In genomic region chr1:234107416-234108021, GRCh38 we compare ENCODE assay signal across 21 cellular contexts.
DNase-seq lines count a peak whose midpoint lies in the region; TF ChIP-seq lines count a peak whose summit lies in the region.
"Had no signal": no experiment of that assay in that cellular context is flagged by ENCODE, and none has a peak within 500 bp of the region (broad histone marks: within the 10 kb centered on the region; RNA-seq: fewer than 3 reads in every experiment).

No MANE protein-coding gene starts in this region.

- no peak for TF ChIP-seq CTCF in right atrium auricular region (IDR thresholded peaks at IDR 0.05)

- DNase-seq in DMS153 (lab: John Stamatoyannopoulos, UW) (peak; percentile 21), NCI-H1092 (lab: John Stamatoyannopoulos, UW) (peak; percentile 43), NCI-H345 (lab: John Stamatoyannopoulos, UW) (peak; percentile 95), NCI-H774 (lab: John Stamatoyannopoulos, UW) (peak; percentile 81), OCI-M1 (lab: John Stamatoyannopoulos, UW) (no peak), right atrium auricular region (ENCODE audit: low spot score) (no peak), retina (no peak)
- no peak for DNase-seq in stimulated activated naive CD4-positive, alpha-beta T cell treated with Interleukin-2 at 50 U/mL for 16 hours (lab: John Stamatoyannopoulos, UW)
- DNase-seq: ACHN; AML-193; COR-L47; HFFc6; Karpas-422; MG63; NCI-H1048; NCI-H1694 treated with DMSO at 0.1 percent for 48 hours; NCI-H524 treated with DMSO at 0.1 percent for 48 hours; NK-92 treated with Interleukin-12 subunit alpha and Interleukin-12 subunit beta, amount 100 ng/mL, for 24 hours; Right ventricle myocardium superior; SW 1271; T-helper 2 cell had no signal

- no peaks in the 10 kb centered on the region for H3K9me3 ChIP-seq in right atrium auricular region
- H3K9me3 ChIP-seq: MG63 had no signal

- no peaks in the 10 kb centered on the region for H3K36me3 ChIP-seq in right atrium auricular region
- H3K36me3 ChIP-seq: MG63 had no signal

- H3K4me3 ChIP-seq in right atrium auricular region: no peak overlapping the region
- H3K4me3 ChIP-seq: MG63 had no signal

- no peaks in the 10 kb centered on the region for H3K4me1 ChIP-seq in right atrium auricular region

- no peak overlapping the region for H3K27ac ChIP-seq in right atrium auricular region

- H3K27me3 ChIP-seq in right atrium auricular region: no peaks in the 10 kb centered on the region
- H3K27me3 ChIP-seq: MG63 had no signal

Comparison
In these comparisons a context has a peak if more than half of its experiments do, and no peak if none do; other contexts are left out.
1. DNase-seq: peak in DMS153 (single experiment), NCI-H1092 (single experiment), NCI-H345 (single experiment) and NCI-H774 (single experiment); none in stimulated activated naive CD4-positive, alpha-beta T cell treated with Interleukin-2 at 50 U/mL for 16 hours (single experiment), OCI-M1 (single experiment), right atrium auricular region (single experiment) and retina (single experiment).